Comparison of ENCODE assay signal across 18 cellular contexts in the genomic region with DNA sequence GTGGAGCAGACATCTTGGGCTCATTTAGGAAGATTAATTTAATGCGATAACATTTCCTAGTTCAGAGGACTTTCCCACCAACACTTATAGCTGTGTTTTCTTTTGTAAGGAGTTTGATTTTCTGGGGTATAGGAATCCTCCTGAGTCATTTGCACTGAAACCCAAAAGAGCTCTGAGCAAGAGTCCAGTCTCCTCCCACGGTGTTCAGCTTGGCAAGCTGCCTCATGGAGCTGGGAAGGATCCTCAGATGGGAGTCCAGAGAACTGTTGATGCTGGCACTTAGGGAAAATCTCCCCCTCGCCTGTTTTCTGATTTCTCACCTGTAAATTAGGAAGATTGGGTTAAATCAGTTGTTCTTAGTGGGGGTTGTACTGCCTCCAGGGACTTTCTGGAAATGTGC.
"Had no signal": no experiment of that assay in that cellular context is flagged by ENCODE, and none has a peak within 500 bp of the region (broad histone marks: within the 10 kb centered on the region; RNA-seq: fewer than 3 reads in every experiment).

No MANE protein-coding gene starts in this region.

- H3K4me1 Mint-ChIP-seq: activated CD4-positive, alpha-beta memory T cell treated with anti-CD3 and anti-CD28 coated beads, Interleukin-2, amount 10 ng/mL, durations not matched to agents 7 days and 5 days; activated naive CD8-positive, alpha-beta T cell treated with anti-CD3 and anti-CD28 coated beads for 36 hours; mesothelial cell of epicardium; neural progenitor cell; stimulated activated memory B cell treated with anti-CD40 and anti-IgM and Interleukin-4, amounts not matched to agents 10 μg/mL and 1 μg/mL and 100 μg/mL, for 72 hours had no signal

- ATAC-seq: activated T-cell treated with anti-CD3 and anti-CD28 coated beads, Interleukin-2, amount 50 U/mL, for 72 hours; stimulated activated memory B cell treated with anti-CD40 and anti-IgM and Interleukin-4, amounts not matched to agents 10 μg/mL and 1 μg/mL and 100 μg/mL, for 72 hours had no signal

- H3K27ac Mint-ChIP-seq: activated CD4-positive, alpha-beta memory T cell treated with anti-CD3 and anti-CD28 coated beads, Interleukin-2, amount 10 ng/mL, durations not matched to agents 7 days and 5 days; activated naive CD8-positive, alpha-beta T cell treated with anti-CD3 and anti-CD28 coated beads for 36 hours; activated T-cell treated with anti-CD3 and anti-CD28 coated beads, Interleukin-2, amount 50 U/mL, for 72 hours; mesothelial cell of epicardium; neural progenitor cell; stimulated activated memory B cell treated with anti-CD40 and anti-IgM and Interleukin-4, amounts not matched to agents 10 μg/mL and 1 μg/mL and 100 μg/mL, for 72 hours; type B pancreatic cell had no signal

- H3K27me3 Mint-ChIP-seq: stimulated activated memory B cell treated with anti-CD40 and anti-IgM and Interleukin-4, amounts not matched to agents 10 μg/mL and 1 μg/mL and 100 μg/mL, for 72 hours had no signal

- FAIRE-seq: endothelial cell of umbilical vein had no signal

- H3K27me3 ChIP-seq: cardiac muscle cell, colonic mucosa, neural progenitor cell, right atrium auricular region, spleen had no signal

- H3K4me3 ChIP-seq: cardiac muscle cell, colonic mucosa, neural progenitor cell, right atrium auricular region, spleen had no signal

- H3K36me3 ChIP-seq: cardiac muscle cell, colonic mucosa, neural progenitor cell, right atrium auricular region, spleen had no signal

- H3K4me1 ChIP-seq: colonic mucosa, neural progenitor cell, right atrium auricular region, spleen had no signal

- H3K4me2 ChIP-seq: neural progenitor cell had no signal

- H3K4me3 Mint-ChIP-seq: activated CD4-positive, alpha-beta memory T cell treated with anti-CD3 and anti-CD28 coated beads, Interleukin-2, amount 10 ng/mL, durations not matched to agents 7 days and 5 days; activated naive CD8-positive, alpha-beta T cell treated with anti-CD3 and anti-CD28 coated beads for 36 hours; activated T-cell treated with anti-CD3 and anti-CD28 coated beads, Interleukin-2, amount 50 U/mL, for 72 hours; mesothelial cell of epicardium; neural progenitor cell; stimulated activated memory B cell treated with anti-CD40 and anti-IgM and Interleukin-4, amounts not matched to agents 10 μg/mL and 1 μg/mL and 100 μg/mL, for 72 hours; type B pancreatic cell had no signal

- H3K9ac ChIP-seq: neural progenitor cell had no signal

- DNase-seq: activated CD4-positive, alpha-beta memory T cell treated with anti-CD3 and anti-CD28 coated beads, Interleukin-2, amount 10 ng/mL, durations not matched to agents 7 days and 5 days; activated CD4-positive, alpha-beta T cell treated with anti-CD3 and anti-CD28 coated beads for 1 hour; activated CD8-positive, alpha-beta memory T cell treated with anti-CD3 and anti-CD28 coated beads, Interleukin-2, amount 50 U/mL, for 4 hours; activated gamma-delta T cell treated with Interleukin-2 at 50 U/mL for 16 hours; activated naive CD8-positive, alpha-beta T cell treated with anti-CD3 and anti-CD28 coated beads for 36 hours; activated T-cell treated with anti-CD3 and anti-CD28 coated beads, Interleukin-2, amount 50 U/mL, for 72 hours; colonic mucosa; effector CD4-positive, alpha-beta T cell; spleen; stimulated activated CD4-positive, alpha-beta T cell treated with anti-CD3 and anti-CD28 coated beads, Interleukin-1b, Interleukin-23, amount 100 ng/mL, for 48 hours; T-helper 9 cell had no signal

- H3K27ac ChIP-seq: cardiac muscle cell, colonic mucosa, neural progenitor cell, right atrium auricular region, spleen had no signal

- H2AFZ ChIP-seq: neural progenitor cell had no signal

- H3K36me3 Mint-ChIP-seq: mesothelial cell of epicardium; neural progenitor cell; stimulated activated memory B cell treated with anti-CD40 and anti-IgM and Interleukin-4, amounts not matched to agents 10 μg/mL and 1 μg/mL and 100 μg/mL, for 72 hours; type B pancreatic cell had no signal

- H3K9me3 ChIP-seq: colonic mucosa, right atrium auricular region had no signal
